Comparison of ENCODE assay signal across 10 cellular contexts in genomic region chr9:26945591-26945990, GRCh38. TPM values are rescaled to one million over a fixed set of nuclear protein-coding genes. Genes with fewer than 3 reads are reported as not detected.
DNase-seq lines count a peak whose midpoint lies in the region; ATAC-seq and TF ChIP-seq lines count a peak whose summit lies in the region.
"Had no signal": no experiment of that assay in that cellular context is flagged by ENCODE, and none has a peak within 500 bp of the region (broad histone marks: within the 10 kb centered on the region; RNA-seq: fewer than 3 reads in every experiment).

No MANE protein-coding gene starts in this region.

- TF ChIP-seq CTCF in dorsolateral prefrontal cortex (IDR thresholded peaks at IDR 0.05 in 54 of 56, conservative IDR thresholded peaks at IDR 0.05 in 2 of 56; ENCODE audit: low read depth in 1 of 56, partially characterized antibody in 56 of 56) = no peak

- no peaks in the 10 kb centered on the region for H3K9me3 ChIP-seq in CD8-positive, alpha-beta memory T cell (ENCODE audit: low read length)
- H3K9me3 ChIP-seq in MG63 = no peaks in the 10 kb centered on the region; the same call in 1 of the 2 replicates

- peaks cover 57 to 72% (median 72%) of the 10 kb centered on the region in 3 donors for H3K4me1 Mint-ChIP-seq in CD8-positive, alpha-beta memory T cell
- peaks cover 37 to 49% of the 10 kb centered on the region in 2 donors for H3K4me1 Mint-ChIP-seq in natural killer cell treated with Interleukin-12 subunit alpha and Interleukin-12 subunit beta and Interleukin-15 and Interleukin-18, amount 100 ng/mL, for 72 hours (ENCODE audit: low read depth in 2 of 2)

- H3K36me3 Mint-ChIP-seq in CD8-positive, alpha-beta memory T cell = peaks cover 0 to 16% (median 3%) of the 10 kb centered on the region in 3 donors
- peaks cover 11% of the 10 kb centered on the region for H3K36me3 Mint-ChIP-seq in natural killer cell treated with Interleukin-12 subunit alpha and Interleukin-12 subunit beta and Interleukin-15 and Interleukin-18, amount 100 ng/mL, for 72 hours

- H3K27me3 ChIP-seq in CD8-positive, alpha-beta memory T cell (ENCODE audit: insufficient read depth, low read length, poor library complexity, severe bottlenecking) = no peaks in the 10 kb centered on the region
- H3K27me3 ChIP-seq in MG63 (no peaks in the 10 kb centered on the region), dorsolateral prefrontal cortex (no peaks in the 10 kb centered on the region)

- no peak overlapping the region for H3K27ac ChIP-seq in CD8-positive, alpha-beta memory T cell (ENCODE audit: low read depth, low read length)
- peak overlapping the region in 1 of 59 donors; percentile 34 for H3K27ac ChIP-seq in dorsolateral prefrontal cortex

- H3K27me3 Mint-ChIP-seq in CD8-positive, alpha-beta memory T cell = peaks cover 1 to 8% of the 10 kb centered on the region in 2 donors
- peaks cover 4 to 6% of the 10 kb centered on the region in 2 donors for H3K27me3 Mint-ChIP-seq in natural killer cell treated with Interleukin-12 subunit alpha and Interleukin-12 subunit beta and Interleukin-15 and Interleukin-18, amount 100 ng/mL, for 72 hours

- H3K36me3 ChIP-seq in CD8-positive, alpha-beta memory T cell (ENCODE audit: insufficient read depth, low read length) = no peaks in the 10 kb centered on the region
- peaks cover 9% of the 10 kb centered on the region for H3K36me3 ChIP-seq in MG63

- H3K9me3 Mint-ChIP-seq in CD8-positive, alpha-beta memory T cell = no peaks in the 10 kb centered on the region
- no peaks in the 10 kb centered on the region for H3K9me3 Mint-ChIP-seq in natural killer cell treated with Interleukin-12 subunit alpha and Interleukin-12 subunit beta and Interleukin-15 and Interleukin-18, amount 100 ng/mL, for 72 hours

- H3K4me3 Mint-ChIP-seq in CD8-positive, alpha-beta memory T cell = peak overlapping the region; percentile 93 to 99 (median 95)
- peak overlapping the region; percentile 86 for H3K4me3 Mint-ChIP-seq in natural killer cell treated with Interleukin-12 subunit alpha and Interleukin-12 subunit beta and Interleukin-15 and Interleukin-18, amount 100 ng/mL, for 72 hours

- H3K27ac Mint-ChIP-seq in CD8-positive, alpha-beta memory T cell = peak overlapping the region; percentile 97 to 100 (median 100)
- peak overlapping the region; percentile 99 to 100 for H3K27ac Mint-ChIP-seq in natural killer cell treated with Interleukin-12 subunit alpha and Interleukin-12 subunit beta and Interleukin-15 and Interleukin-18, amount 100 ng/mL, for 72 hours

- DNase-seq in CD8-positive, alpha-beta memory T cell = no peak
- DNase-seq in MG63 (no peak), dorsolateral prefrontal cortex (no peak), putamen (ENCODE audit: low spot score) (no peak), HEK293T (ENCODE audit: extremely low spot score) (no peak), KBM-7 (no peak)
- no peak for DNase-seq in natural killer cell treated with Interleukin-12 subunit alpha and Interleukin-12 subunit beta and Interleukin-15 and Interleukin-18, amount 100 ng/mL, for 72 hours (ENCODE audit: low spot score)

- ATAC-seq in natural killer cell treated with Interleukin-12 subunit alpha and Interleukin-12 subunit beta and Interleukin-15 and Interleukin-18, amount 100 ng/mL, for 72 hours = no peak
- ATAC-seq in GM19463 (IDR thresholded peaks at IDR 0.05; ENCODE audit: unreplicated experiment) = no peak

- intact Hi-C loops in dorsolateral prefrontal cortex (cut with DNase I) = no loop called here

- POLR2A ChIA-PET in CD8-positive, alpha-beta memory T cell (lab: Charles Lee) = interaction anchor here (0.6 kb wide), 1 partner anchor 53 kb away, joined by 3 read pairs; no protein-coding TSS in a partner anchor
- POLR2A ChIA-PET in HEK293T (lab: Yijun Ruan, JAX) = interaction anchor here (1.2 to 2.7 kb wide), 2 partner anchors 10 to 53 kb away, joined by 7 to 20 read pairs; partner anchors contain the start of genes CAAP1 and IFT74

- CTCF ChIA-PET in CD8-positive, alpha-beta memory T cell (lab: Charles Lee) = interaction anchor here (0.9 kb wide), 1 partner anchor 11 kb away, joined by 3 read pairs; the partner anchor contains the start of gene IFT74
- CTCF ChIA-PET in HEK293T (lab: Yijun Ruan, JAX) = no interaction called here

- H3K4me1 ChIP-seq in CD8-positive, alpha-beta memory T cell (ENCODE audit: insufficient read depth, low read length) = peaks cover 34% of the 10 kb centered on the region

- in situ Hi-C loops in KBM-7 (cut with MboI; ENCODE audit: low pct_unique_long_range_greater_than_20kb, low sequenced_read_pairs) = no loop called here

- H3K4me3 ChIP-seq in CD8-positive, alpha-beta memory T cell (ENCODE audit: low read length) = peak overlapping the region; percentile 83
- H3K4me3 ChIP-seq in MG63 (peak overlapping the region; percentile 95), dorsolateral prefrontal cortex (peak overlapping the region in 58 of 59 donors; percentile 74 to 100 (median 97))

TF ChIP-seq in HEK293T, 16 proteins besides CTCF, POLR2A, EP300 and RAD21:
- TF ChIP-seq FOXA1 (IDR thresholded peaks at IDR 0.05) (no peak), SUZ12 (IDR thresholded peaks at IDR 0.05) (no peak), SP1 (IDR thresholded peaks at IDR 0.05) (no peak), CTBP1 (IDR thresholded peaks at IDR 0.05; ENCODE audit: borderline replicate concordance) (no peak), L3MBTL2 (conservative IDR thresholded peaks at IDR 0.05) (no peak), ELF4 (IDR thresholded peaks at IDR 0.05) (no peak), FOXM1 (IDR thresholded peaks at IDR 0.05; ENCODE audit: borderline replicate concordance) (no peak), BHLHE40 (IDR thresholded peaks at IDR 0.05; ENCODE audit: borderline replicate concordance) (no peak), FOXK2 (IDR thresholded peaks at IDR 0.05) (no peak), ARNT (IDR thresholded peaks at IDR 0.05) (no peak), HDGF (IDR thresholded peaks at IDR 0.05; ENCODE audit: borderline replicate concordance) (no peak), ZNF384 (IDR thresholded peaks at IDR 0.05) (no peak), LEF1 (IDR thresholded peaks at IDR 0.05; ENCODE audit: borderline replicate concordance) (no peak)
- TF ChIP-seq, protein P1, sequence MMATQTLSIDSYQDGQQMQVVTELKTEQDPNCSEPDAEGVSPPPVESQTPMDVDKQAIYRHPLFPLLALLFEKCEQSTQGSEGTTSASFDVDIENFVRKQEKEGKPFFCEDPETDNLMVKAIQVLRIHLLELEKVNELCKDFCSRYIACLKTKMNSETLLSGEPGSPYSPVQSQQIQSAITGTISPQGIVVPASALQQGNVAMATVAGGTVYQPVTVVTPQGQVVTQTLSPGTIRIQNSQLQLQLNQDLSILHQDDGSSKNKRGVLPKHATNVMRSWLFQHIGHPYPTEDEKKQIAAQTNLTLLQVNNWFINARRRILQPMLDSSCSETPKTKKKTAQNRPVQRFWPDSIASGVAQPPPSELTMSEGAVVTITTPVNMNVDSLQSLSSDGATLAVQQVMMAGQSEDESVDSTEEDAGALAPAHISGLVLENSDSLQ (IDR thresholded peaks at IDR 0.05) = no peak

RNA-seq across cellular contexts. Expression of gene PLAA, which starts 1.5 kb away (rescaled TPM):
- 10 to 100 TPM; 39.2 to 41.8 TPM for total RNA-seq in CD8-positive, alpha-beta memory T cell
- 18.7 TPM for polyA plus RNA-seq in CD8-positive, alpha-beta memory T cell
- 25.4 and 37.9 TPM in 2 replicates for total RNA-seq in MG63 (2014; rRNA removed; shearing (Covaris generic); ENCODE audit: low replicate concordance)
- 10 to 100 TPM; 16.3 to 40.7 (median 27.7) TPM for total RNA-seq in dorsolateral prefrontal cortex
- total RNA-seq in natural killer cell treated with Interleukin-12 subunit alpha and Interleukin-12 subunit beta and Interleukin-15 and Interleukin-18, amount 100 ng/mL, for 72 hours = 10 to 100 TPM; 42.5 to 47.2 TPM

RNA-seq across cellular contexts. Expression of gene IFT74, which starts 10.6 kb away (rescaled TPM):
- 10 to 100 TPM; 10.4 TPM for total RNA-seq in CD8-positive, alpha-beta memory T cell
- 7.5 TPM for polyA plus RNA-seq in CD8-positive, alpha-beta memory T cell
- total RNA-seq in MG63 (2014; rRNA removed; shearing (Covaris generic); ENCODE audit: low replicate concordance) = 10.6 and 12.6 TPM in 2 replicates
- total RNA-seq in dorsolateral prefrontal cortex = 10 to 100 TPM in 116 of 120 experiments, 1 to 10 TPM in 4; 8.9 to 23.7 (median 13.5) TPM
- 10 to 100 TPM in 1 of 2 donors, 1 to 10 TPM in 1; 6.5 to 11.7 TPM for total RNA-seq in natural killer cell treated with Interleukin-12 subunit alpha and Interleukin-12 subunit beta and Interleukin-15 and Interleukin-18, amount 100 ng/mL, for 72 hours

RNA-seq across cellular contexts. Expression of gene CAAP1, which starts 53.0 kb away (rescaled TPM):
- 10 to 100 TPM; 19.4 to 21.0 TPM for total RNA-seq in CD8-positive, alpha-beta memory T cell
- polyA plus RNA-seq in CD8-positive, alpha-beta memory T cell = 20.8 TPM
- 15.3 and 20.9 TPM in 2 replicates for total RNA-seq in MG63 (2014; rRNA removed; shearing (Covaris generic); ENCODE audit: low replicate concordance)
- total RNA-seq in dorsolateral prefrontal cortex = 10 to 100 TPM in 76 of 120 experiments, 1 to 10 TPM in 44; 6.6 to 18.7 (median 10.8) TPM
- 10 to 100 TPM; 12.2 to 15.8 TPM for total RNA-seq in natural killer cell treated with Interleukin-12 subunit alpha and Interleukin-12 subunit beta and Interleukin-15 and Interleukin-18, amount 100 ng/mL, for 72 hours

RNA-seq across cellular contexts. Expression of gene LRRC19, which starts 59.9 kb away (rescaled TPM):
- total RNA-seq in CD8-positive, alpha-beta memory T cell = not detected
- polyA plus RNA-seq in CD8-positive, alpha-beta memory T cell = 0.10 TPM
- not detected in 2 replicates for total RNA-seq in MG63 (2014; rRNA removed; shearing (Covaris generic); ENCODE audit: low replicate concordance)
- under 1 TPM in 4 of 120 experiments, not detected in 116; 0.13 to 0.22 (median 0.16) TPM for total RNA-seq in dorsolateral prefrontal cortex
- total RNA-seq in natural killer cell treated with Interleukin-12 subunit alpha and Interleukin-12 subunit beta and Interleukin-15 and Interleukin-18, amount 100 ng/mL, for 72 hours = not detected
- total RNA-seq: mononuclear cell; T-helper 2 cell treated with Interferon-gamma antibody and Interleukin-4, amounts not matched to agents 100 ng/mL and 5 ng/mL, for 36 hours had no signal
